Comparison of ENCODE assay signal across 21 cellular contexts in genomic region chr9:5553211-5553610, GRCh38. TPM values are rescaled to one million over a fixed set of nuclear protein-coding genes. Genes with fewer than 3 reads are reported as not detected.
A peak's percentile ranks its signal among the peaks of the same experiment; 100 is the strongest.
DNase-seq lines count a peak whose midpoint lies in the region; ATAC-seq and TF ChIP-seq lines count a peak whose summit lies in the region.
"Had no signal": no experiment of that assay in that cellular context is flagged by ENCODE, and none has a peak within 500 bp of the region (broad histone marks: within the 10 kb centered on the region; RNA-seq: fewer than 3 reads in every experiment).

No MANE protein-coding gene starts in this region.

- no peak overlapping the region for H3K9ac ChIP-seq in neural progenitor cell

- no peak overlapping the region for H2AFZ ChIP-seq in osteoblast (ENCODE audit: low read length)
- H2AFZ ChIP-seq in neural progenitor cell (replicated peaks) = no peak overlapping the region

- H3K4me1 Mint-ChIP-seq in neural progenitor cell = peaks cover 4% of the 10 kb centered on the region
- H3K4me1 Mint-ChIP-seq in naive thymus-derived CD4-positive, alpha-beta T cell = peaks cover 15 to 32% (median 20%) of the 10 kb centered on the region in 7 donors

- no peak overlapping the region for H3K27ac Mint-ChIP-seq in neural progenitor cell
- H3K27ac Mint-ChIP-seq in naive thymus-derived CD4-positive, alpha-beta T cell = no peak overlapping the region
- H3K27ac Mint-ChIP-seq: brain, progenitor cell of endocrine pancreas had no signal

- no peaks in the 10 kb centered on the region for H3K36me3 Mint-ChIP-seq in neural progenitor cell
- peaks cover 0 to 76% (median 0%) of the 10 kb centered on the region in 5 donors for H3K36me3 Mint-ChIP-seq in naive thymus-derived CD4-positive, alpha-beta T cell
- H3K36me3 Mint-ChIP-seq: brain had no signal

- TF ChIP-seq CTCF in AG09309 (IDR thresholded peaks at IDR 0.05; ENCODE audit: control insufficient read depth, insufficient read depth, low read depth, low read length, missing control alignments) (no peak), osteoblast (IDR thresholded peaks at IDR 0.05; ENCODE audit: extremely low read depth, low read depth, low read length) (no peak), neural progenitor cell (IDR thresholded peaks at IDR 0.05) (no peak)

- in situ Hi-C loops in G401 (cut with HindIII; ENCODE audit: low sequenced_read_pairs) = no loop called here

- no peak overlapping the region for H3K4me3 Mint-ChIP-seq in neural progenitor cell
- no peak overlapping the region for H3K4me3 Mint-ChIP-seq in naive thymus-derived CD4-positive, alpha-beta T cell
- H3K4me3 Mint-ChIP-seq: brain; T-helper 2 cell treated with Interferon-gamma antibody and Interleukin-4, amounts not matched to agents 5 μg/mL and 100 μg/mL, for 36 hours had no signal

- H3K79me2 ChIP-seq in osteoblast (ENCODE audit: insufficient read depth, low read length) (no peaks in the 10 kb centered on the region), neural progenitor cell (ENCODE audit: low read depth) (no peaks in the 10 kb centered on the region)

- intact Hi-C loops in naive thymus-derived CD4-positive, alpha-beta T cell (cut with micrococcal nuclease) = no loop called here

- H3K36me3 ChIP-seq in SJCRH30 (no peaks in the 10 kb centered on the region), osteoblast (ENCODE audit: insufficient read depth, low read length) (no peaks in the 10 kb centered on the region), neural progenitor cell (no peaks in the 10 kb centered on the region), MG63 (no peaks in the 10 kb centered on the region)
- no peaks in the 10 kb centered on the region for H3K36me3 ChIP-seq in naive thymus-derived CD4-positive, alpha-beta T cell (ENCODE audit: control insufficient read depth in 2 of 3, insufficient read depth in 3 of 3, low read length in 3 of 3)
- H3K36me3 ChIP-seq: left lung, upper lobe of left lung had no signal

- peaks cover 20% of the 10 kb centered on the region for H3K4me1 ChIP-seq in SJCRH30
- peaks cover 51% of the 10 kb centered on the region for H3K4me1 ChIP-seq in osteoblast (ENCODE audit: insufficient read depth, low read length)
- peaks cover 5% of the 10 kb centered on the region for H3K4me1 ChIP-seq in neural progenitor cell
- H3K4me1 ChIP-seq in naive thymus-derived CD4-positive, alpha-beta T cell (ENCODE audit: control insufficient read depth in 2 of 2, insufficient read depth in 2 of 2, low read length in 2 of 2) = peaks cover 11 to 16% of the 10 kb centered on the region in 2 donors

- H3F3A ChIP-seq in neural progenitor cell (ENCODE audit: low read depth) = no peaks in the 10 kb centered on the region

- H3K9me3 ChIP-seq in SJCRH30 (replicated peaks) (no peaks in the 10 kb centered on the region), osteoblast (ENCODE audit: low read depth, low read length) (no peaks in the 10 kb centered on the region), neural progenitor cell (ENCODE audit: low read depth) (no peaks in the 10 kb centered on the region), MG63 (no peaks in the 10 kb centered on the region)
- H3K9me3 ChIP-seq in naive thymus-derived CD4-positive, alpha-beta T cell (ENCODE audit: control insufficient read depth in 2 of 3, low read length in 3 of 3) = no peaks in the 10 kb centered on the region
- H3K9me3 ChIP-seq: left lung, upper lobe of left lung had no signal

- ATAC-seq in naive thymus-derived CD4-positive, alpha-beta T cell = no peak
- ATAC-seq: activated CD4-positive, CD25-positive, alpha-beta regulatory T cell treated with anti-CD3 and anti-CD28 coated beads, Interleukin-2, amount 50 U/mL, for 24 hours; foreskin keratinocyte; left lung had no signal

- H3K27me3 Mint-ChIP-seq in neural progenitor cell (ENCODE audit: insufficient read depth, low read depth) = no peaks in the 10 kb centered on the region
- peaks cover 0 to 4% (median 0%) of the 10 kb centered on the region in 5 donors for H3K27me3 Mint-ChIP-seq in naive thymus-derived CD4-positive, alpha-beta T cell
- H3K27me3 Mint-ChIP-seq: brain, progenitor cell of endocrine pancreas had no signal

- no peaks in the 10 kb centered on the region for H3K9me3 Mint-ChIP-seq in neural progenitor cell
- peaks cover 0 to 6% (median 0%) of the 10 kb centered on the region in 11 donors for H3K9me3 Mint-ChIP-seq in naive thymus-derived CD4-positive, alpha-beta T cell
- H3K9me3 Mint-ChIP-seq: brain; T-helper 2 cell treated with Interferon-gamma antibody and Interleukin-4, amounts not matched to agents 5 μg/mL and 100 μg/mL, for 36 hours had no signal

- H3K4me2 ChIP-seq in osteoblast (ENCODE audit: insufficient read depth, low read length) = peak overlapping the region; percentile 24
- H3K4me2 ChIP-seq in neural progenitor cell = no peak overlapping the region

- H3K27me3 ChIP-seq in SJCRH30 (no peaks in the 10 kb centered on the region), osteoblast (ENCODE audit: insufficient read depth, low read length) (no peaks in the 10 kb centered on the region), neural progenitor cell (no peaks in the 10 kb centered on the region), MG63 (no peaks in the 10 kb centered on the region)
- H3K27me3 ChIP-seq in naive thymus-derived CD4-positive, alpha-beta T cell (ENCODE audit: control insufficient read depth in 2 of 2, insufficient read depth in 2 of 2, low read length in 2 of 2) = no peaks in the 10 kb centered on the region
- H3K27me3 ChIP-seq: foreskin keratinocyte, left lung, upper lobe of left lung had no signal

- H3K27ac ChIP-seq in SJCRH30 (peak overlapping the region; percentile 21; the same call in 1 of the 2 replicates), epithelial cell of prostate (peak overlapping the region; percentile 84), osteoblast (ENCODE audit: low read depth, low read length) (peak overlapping the region; percentile 75), neural progenitor cell (no peak overlapping the region)
- no peak overlapping the region for H3K27ac ChIP-seq in naive thymus-derived CD4-positive, alpha-beta T cell (ENCODE audit: low read depth, low read length)
- H3K27ac ChIP-seq: foreskin keratinocyte, left lung, upper lobe of left lung had no signal

- H3K4me3 ChIP-seq in AG09309 (ENCODE audit: control insufficient read depth, low read depth, low read length) (no peak overlapping the region), SJCRH30 (no peak overlapping the region), osteoblast (ENCODE audit: insufficient read depth, low read length) (no peak overlapping the region), neural progenitor cell (no peak overlapping the region), MG63 (no peak overlapping the region)
- H3K4me3 ChIP-seq in naive thymus-derived CD4-positive, alpha-beta T cell (ENCODE audit: low read length) = no peak overlapping the region
- H3K4me3 ChIP-seq: left lung, upper lobe of left lung had no signal

- POLR2A ChIA-PET in naive thymus-derived CD4-positive, alpha-beta T cell (lab: Charles Lee) = interaction anchor here (0.5 to 1.9 kb wide), 3 partner anchors 10 to 103 kb away, joined by 3 to 7 read pairs (median 3); partner anchors contain the start of gene CD274

- CTCF ChIA-PET in naive thymus-derived CD4-positive, alpha-beta T cell (lab: Charles Lee) = no interaction called here

- H4K20me1 ChIP-seq in osteoblast (ENCODE audit: insufficient read depth, low read length) (no peaks in the 10 kb centered on the region), neural progenitor cell (ENCODE audit: low read depth) (no peaks in the 10 kb centered on the region)

- DNase-seq in AG09309 (ENCODE audit: low read depth) = peak; percentile 59
- peak in 1 of 2 experiments; percentile 36 for DNase-seq in SJCRH30
- no peak for DNase-seq in epithelial cell of prostate (ENCODE audit: low read depth, low spot score)
- DNase-seq in osteoblast (ENCODE audit: insufficient read length, low spot score, missing footprints) = peak; percentile 30
- DNase-seq in neural progenitor cell (ENCODE audit: low spot score) = no peak
- no peak for DNase-seq in MG63
- no peak for DNase-seq in G401 (ENCODE audit: low spot score)
- DNase-seq in naive thymus-derived CD4-positive, alpha-beta T cell = no peak
- DNase-seq: ACHN; activated gamma-delta T cell treated with Interleukin-2 at 50 U/mL for 16 hours; foreskin keratinocyte; GF-D8; left lung; NCI-H187; SIG-M5; stimulated activated naive CD4-positive, alpha-beta T cell treated with Interleukin-2 at 50 U/mL for 16 hours; upper lobe of left lung had no signal

RNA-seq across cellular contexts. Expression of gene PDCD1LG2, which starts 42.9 kb away (rescaled TPM):
- total RNA-seq in SJCRH30 (2014; rRNA removed; shearing (Covaris generic)) = 0.59 and 0.73 TPM in 2 replicates
- 4.7 and 5.3 TPM in 2 replicates for total RNA-seq in osteoblast
- total RNA-seq in neural progenitor cell (ENCODE audit: low replicate concordance) = not detected in 2 replicates
- 0.82 and 1.1 TPM in 2 replicates for total RNA-seq in MG63 (2014; rRNA removed; shearing (Covaris generic); ENCODE audit: low replicate concordance)
- not detected in 2 replicates for total RNA-seq in G401 (2014; rRNA removed; shearing (Covaris generic))
- 1 to 10 TPM in 1 of 5 experiments, under 1 TPM in 4; 0.16 to 7.4 (median 0.32) TPM for total RNA-seq in naive thymus-derived CD4-positive, alpha-beta T cell
- polyA plus RNA-seq in naive thymus-derived CD4-positive, alpha-beta T cell = not detected
- total RNA-seq: progenitor cell of endocrine pancreas had no signal

Comparison
In these comparisons a context has a peak if more than half of its experiments do, and no peak if none do; other contexts are left out.
1. DNase-seq: peak in AG09309 (single experiment) and osteoblast (single experiment); none in epithelial cell of prostate (single experiment), neural progenitor cell (single experiment), MG63 (single experiment), G401 (single experiment) and naive thymus-derived CD4-positive, alpha-beta T cell (0 of 9).
2. H3K27ac ChIP-seq: peak in SJCRH30 (single experiment), epithelial cell of prostate (single experiment) and osteoblast (single experiment); none in neural progenitor cell (single experiment) and naive thymus-derived CD4-positive, alpha-beta T cell (single experiment).